Comparison of ENCODE assay signal across 1 cellular context in genomic region chr1:192795913-192796312, GRCh38.
TF ChIP-seq lines count a peak whose summit lies in the region.

No MANE protein-coding gene starts in this region.

TF ChIP-seq in GM23338, 12 proteins besides CTCF, POLR2A, EP300 and RAD21 (continued from another document):
- TF ChIP-seq, protein P1, sequence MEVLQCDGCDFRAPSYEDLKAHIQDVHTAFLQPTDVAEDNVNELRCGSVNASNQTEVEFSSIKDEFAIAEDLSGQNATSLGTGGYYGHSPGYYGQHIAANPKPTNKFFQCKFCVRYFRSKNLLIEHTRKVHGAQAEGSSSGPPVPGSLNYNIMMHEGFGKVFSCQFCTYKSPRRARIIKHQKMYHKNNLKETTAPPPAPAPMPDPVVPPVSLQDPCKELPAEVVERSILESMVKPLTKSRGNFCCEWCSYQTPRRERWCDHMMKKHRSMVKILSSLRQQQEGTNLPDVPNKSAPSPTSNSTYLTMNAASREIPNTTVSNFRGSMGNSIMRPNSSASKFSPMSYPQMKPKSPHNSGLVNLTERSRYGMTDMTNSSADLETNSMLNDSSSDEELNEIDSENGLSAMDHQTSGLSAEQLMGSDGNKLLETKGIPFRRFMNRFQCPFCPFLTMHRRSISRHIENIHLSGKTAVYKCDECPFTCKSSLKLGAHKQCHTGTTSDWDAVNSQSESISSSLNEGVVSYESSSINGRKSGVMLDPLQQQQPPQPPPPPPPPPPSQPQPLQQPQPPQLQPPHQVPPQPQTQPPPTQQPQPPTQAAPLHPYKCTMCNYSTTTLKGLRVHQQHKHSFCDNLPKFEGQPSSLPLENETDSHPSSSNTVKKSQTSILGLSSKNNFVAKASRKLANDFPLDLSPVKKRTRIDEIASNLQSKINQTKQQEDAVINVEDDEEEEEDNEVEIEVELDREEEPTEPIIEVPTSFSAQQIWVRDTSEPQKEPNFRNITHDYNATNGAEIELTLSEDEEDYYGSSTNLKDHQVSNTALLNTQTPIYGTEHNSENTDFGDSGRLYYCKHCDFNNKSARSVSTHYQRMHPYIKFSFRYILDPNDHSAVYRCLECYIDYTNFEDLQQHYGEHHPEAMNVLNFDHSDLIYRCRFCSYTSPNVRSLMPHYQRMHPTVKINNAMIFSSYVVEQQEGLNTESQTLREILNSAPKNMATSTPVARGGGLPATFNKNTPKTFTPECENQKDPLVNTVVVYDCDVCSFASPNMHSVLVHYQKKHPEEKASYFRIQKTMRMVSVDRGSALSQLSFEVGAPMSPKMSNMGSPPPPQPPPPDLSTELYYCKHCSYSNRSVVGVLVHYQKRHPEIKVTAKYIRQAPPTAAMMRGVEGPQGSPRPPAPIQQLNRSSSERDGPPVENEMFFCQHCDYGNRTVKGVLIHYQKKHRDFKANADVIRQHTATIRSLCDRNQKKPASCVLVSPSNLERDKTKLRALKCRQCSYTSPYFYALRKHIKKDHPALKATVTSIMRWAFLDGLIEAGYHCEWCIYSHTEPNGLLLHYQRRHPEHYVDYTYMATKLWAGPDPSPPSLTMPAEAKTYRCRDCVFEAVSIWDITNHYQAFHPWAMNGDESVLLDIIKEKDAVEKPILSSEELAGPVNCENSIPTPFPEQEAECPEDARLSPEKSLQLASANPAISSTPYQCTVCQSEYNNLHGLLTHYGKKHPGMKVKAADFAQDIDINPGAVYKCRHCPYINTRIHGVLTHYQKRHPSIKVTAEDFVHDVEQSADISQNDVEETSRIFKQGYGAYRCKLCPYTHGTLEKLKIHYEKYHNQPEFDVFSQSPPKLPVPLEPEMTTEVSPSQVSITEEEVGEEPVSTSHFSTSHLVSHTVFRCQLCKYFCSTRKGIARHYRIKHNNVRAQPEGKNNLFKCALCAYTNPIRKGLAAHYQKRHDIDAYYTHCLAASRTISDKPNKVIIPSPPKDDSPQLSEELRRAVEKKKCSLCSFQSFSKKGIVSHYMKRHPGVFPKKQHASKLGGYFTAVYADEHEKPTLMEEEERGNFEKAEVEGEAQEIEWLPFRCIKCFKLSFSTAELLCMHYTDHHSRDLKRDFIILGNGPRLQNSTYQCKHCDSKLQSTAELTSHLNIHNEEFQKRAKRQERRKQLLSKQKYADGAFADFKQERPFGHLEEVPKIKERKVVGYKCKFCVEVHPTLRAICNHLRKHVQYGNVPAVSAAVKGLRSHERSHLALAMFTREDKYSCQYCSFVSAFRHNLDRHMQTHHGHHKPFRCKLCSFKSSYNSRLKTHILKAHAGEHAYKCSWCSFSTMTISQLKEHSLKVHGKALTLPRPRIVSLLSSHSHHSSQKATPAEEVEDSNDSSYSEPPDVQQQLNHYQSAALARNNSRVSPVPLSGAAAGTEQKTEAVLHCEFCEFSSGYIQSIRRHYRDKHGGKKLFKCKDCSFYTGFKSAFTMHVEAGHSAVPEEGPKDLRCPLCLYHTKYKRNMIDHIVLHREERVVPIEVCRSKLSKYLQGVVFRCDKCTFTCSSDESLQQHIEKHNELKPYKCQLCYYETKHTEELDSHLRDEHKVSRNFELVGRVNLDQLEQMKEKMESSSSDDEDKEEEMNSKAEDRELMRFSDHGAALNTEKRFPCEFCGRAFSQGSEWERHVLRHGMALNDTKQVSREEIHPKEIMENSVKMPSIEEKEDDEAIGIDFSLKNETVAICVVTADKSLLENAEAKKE (CRISPR knock-in tag; IDR thresholded peaks at IDR 0.05), result no peak
- TF ChIP-seq REST (IDR thresholded peaks at IDR 0.05; ENCODE audit: unreplicated experiment) (no peak), NANOG (IDR thresholded peaks at IDR 0.05; ENCODE audit: borderline replicate concordance) (no peak)
TF ChIP-seq in GM23338: peak in this region for 0.
